ENCODE assay signal across 8 cellular contexts in the genomic region with DNA sequence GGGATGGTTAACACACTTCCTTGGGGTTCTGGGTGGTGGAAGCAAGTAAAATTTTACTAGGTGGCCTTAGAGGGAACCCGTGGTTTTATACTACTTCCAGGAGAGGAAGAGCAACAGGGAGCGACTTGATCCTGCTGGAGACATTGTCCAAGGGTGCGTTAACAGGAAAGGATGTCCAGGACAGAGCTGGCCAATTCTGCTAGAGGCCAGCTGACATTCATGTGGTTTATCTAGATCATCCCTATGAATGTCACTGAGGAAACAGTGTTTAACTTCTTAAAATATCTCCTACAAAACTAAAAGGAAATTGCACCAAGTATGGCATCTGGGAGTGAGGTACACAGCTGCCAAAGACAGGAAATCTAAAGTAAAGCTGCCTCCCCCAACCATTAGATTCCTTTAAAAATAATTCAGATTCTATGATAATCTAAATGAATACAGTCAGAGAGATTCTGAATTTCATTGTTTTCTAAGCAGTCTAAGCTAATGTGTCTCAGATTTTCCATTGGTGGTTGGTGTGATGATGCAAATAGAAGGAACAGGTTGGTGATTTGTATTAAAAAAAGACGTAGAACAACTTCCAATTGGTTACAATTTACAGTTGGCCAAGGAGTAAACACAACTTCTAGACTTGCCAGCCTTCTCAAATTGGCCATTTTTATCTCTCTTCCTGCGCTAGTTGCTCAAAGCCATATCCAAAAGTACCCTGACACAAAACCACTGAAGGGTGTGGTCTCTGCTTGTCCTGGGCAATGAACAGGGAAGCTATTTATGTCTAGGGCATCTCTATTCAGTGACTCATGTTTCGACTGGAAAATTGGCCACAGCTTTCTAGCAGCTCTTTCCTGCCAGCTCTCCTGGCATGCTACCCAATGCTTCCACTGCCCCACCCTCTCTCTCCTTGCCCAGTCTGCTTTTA.
DNase-seq lines count a peak whose midpoint lies in the region; ATAC-seq and TF ChIP-seq lines count a peak whose summit lies in the region.

No MANE protein-coding gene starts in this region.

- H3K4me3 ChIP-seq in SK-N-SH (ENCODE audit: low read depth in 2 of 2, low read length in 1 of 2), result no peak overlapping the region
- H3K4me3 ChIP-seq in gastroesophageal sphincter, result no peak overlapping the region

- peaks cover 16% of the 10 kb centered on the region for H3F3A ChIP-seq in SK-N-SH (replicated peaks; ENCODE audit: insufficient read depth)

- H4K20me1 ChIP-seq in SK-N-SH (ENCODE audit: insufficient read depth), result no peaks in the 10 kb centered on the region

- H2AFZ ChIP-seq in SK-N-SH (ENCODE audit: low read depth), result peak overlapping the region; percentile 35

- H3K27me3 ChIP-seq in SK-N-SH (ENCODE audit: insufficient read depth) (no peaks in the 10 kb centered on the region), gastroesophageal sphincter (no peaks in the 10 kb centered on the region)

- peaks cover 3% of the 10 kb centered on the region for H3K9me3 Mint-ChIP-seq in stimulated activated memory B cell treated with anti-CD40 and anti-IgM and Interleukin-4, amounts not matched to agents 10 μg/mL and 1 μg/mL and 100 μg/mL, for 72 hours
- H3K9me3 Mint-ChIP-seq in immature natural killer cell, result peaks cover 0 to 6% (median 0%) of the 10 kb centered on the region in 6 donors
- no peaks in the 10 kb centered on the region; the same call in 1 of the 2 replicates for H3K9me3 Mint-ChIP-seq in WTC11

- POLR2A ChIA-PET in SK-N-SH (lab: Yijun Ruan, JAX), result no interaction called here
- POLR2A ChIA-PET in WTC11 (lab: Charles Lee), result no interaction called here

- no peaks in the 10 kb centered on the region for H3K36me3 ChIP-seq in SK-N-SH (replicated peaks in 1 of 2; ENCODE audit: control insufficient read depth in 1 of 2, insufficient read depth in 2 of 2, low read length in 1 of 2)
- H3K36me3 ChIP-seq in gastroesophageal sphincter, result no peaks in the 10 kb centered on the region

- H3K27ac Mint-ChIP-seq in stimulated activated memory B cell treated with anti-CD40 and anti-IgM and Interleukin-4, amounts not matched to agents 10 μg/mL and 1 μg/mL and 100 μg/mL, for 72 hours, result peak overlapping the region; percentile 70
- H3K27ac Mint-ChIP-seq in immature natural killer cell (no peak overlapping the region), WTC11 (no peak overlapping the region)

- H3K27ac ChIP-seq in SK-N-SH (ENCODE audit: low read depth in 2 of 2, low read length in 1 of 2) (peak overlapping the region; percentile 47 to 64; a peak in 3 of 4 replicates), gastroesophageal sphincter (peak overlapping the region; percentile 12 to 53 (median 45))

- TF ChIP-seq RAD21 in SK-N-SH (IDR thresholded peaks at IDR 0.05; ENCODE audit: low read length), result no peak

- H3K9me2 ChIP-seq in SK-N-SH, result no peaks in the 10 kb centered on the region

- CTCF ChIA-PET in SK-N-SH (lab: Yijun Ruan, JAX), result interaction anchor here (0.5 kb wide), 1 partner anchor 808 kb away, joined by 4 read pairs; no protein-coding TSS in a partner anchor
- CTCF ChIA-PET in WTC11 (lab: Charles Lee), result no interaction called here

- no peaks in the 10 kb centered on the region for H3K27me3 Mint-ChIP-seq in stimulated activated memory B cell treated with anti-CD40 and anti-IgM and Interleukin-4, amounts not matched to agents 10 μg/mL and 1 μg/mL and 100 μg/mL, for 72 hours
- peaks cover 0 to 4% (median 1%) of the 10 kb centered on the region in 3 donors for H3K27me3 Mint-ChIP-seq in immature natural killer cell (ENCODE audit: low read depth in 3 of 3)
- no peaks in the 10 kb centered on the region for H3K27me3 Mint-ChIP-seq in WTC11 (ENCODE audit: low read depth)

- peak overlapping the region; percentile 53; the same call in 1 of the 2 replicates for H3K4me2 ChIP-seq in SK-N-SH

- 53% methylated on average over 6 of the region's 6 CpGs for WGBS in SK-N-SH (ENCODE audit: low lambda C conversion rate)
- 31 to 44% methylated on average over 3 to 6 of the region's 6 CpGs for WGBS in gastroesophageal sphincter (ENCODE audit: low coverage in 1 of 2), 2 donors

- peaks cover 0 to 4% of the 10 kb centered on the region in 2 experiments; a peak in 1 of 4 replicates for H3K4me1 ChIP-seq in SK-N-SH (ENCODE audit: control insufficient read depth in 1 of 2, insufficient read depth in 2 of 2, low read depth in 1 of 2, low read length in 1 of 2)
- peaks cover 0 to 17% (median 7%) of the 10 kb centered on the region in 3 donors for H3K4me1 ChIP-seq in gastroesophageal sphincter

- TF ChIP-seq EP300 in SK-N-SH (IDR thresholded peaks at IDR 0.05; ENCODE audit: borderline replicate concordance in 1 of 2, low read depth in 1 of 2, low read length in 1 of 2) (peak in 1 of 2 experiments; percentile 49; a peak in 1 of 4 replicates), gastroesophageal sphincter (IDR thresholded peaks at IDR 0.05) (no peak)

- ATAC-seq in gastroesophageal sphincter (peak; percentile 87), WTC11 (no peak), GM19397 (IDR thresholded peaks at IDR 0.05; ENCODE audit: unreplicated experiment) (no peak)
- ATAC-seq in stimulated activated memory B cell treated with anti-CD40 and anti-IgM and Interleukin-4, amounts not matched to agents 10 μg/mL and 1 μg/mL and 100 μg/mL, for 72 hours, result no peak

- no peaks in the 10 kb centered on the region for H3K9me3 ChIP-seq in SK-N-SH
- H3K9me3 ChIP-seq in gastroesophageal sphincter, result no peaks in the 10 kb centered on the region

- peak; percentile 16 for DNase-seq in HPDE6-E6E7 (ENCODE audit: extremely low spot score)
- no peak for DNase-seq in SK-N-SH
- DNase-seq in immature natural killer cell, result no peak
- no peak for DNase-seq in SIG-M5 (lab: John Stamatoyannopoulos, UW)
- no peak for DNase-seq in WTC11 (ENCODE audit: low spot score)

- H3K79me2 ChIP-seq in SK-N-SH (ENCODE audit: insufficient read depth), result no peaks in the 10 kb centered on the region

- no peak overlapping the region for H3K9ac ChIP-seq in SK-N-SH

- peaks cover 21% of the 10 kb centered on the region for H3K4me1 Mint-ChIP-seq in stimulated activated memory B cell treated with anti-CD40 and anti-IgM and Interleukin-4, amounts not matched to agents 10 μg/mL and 1 μg/mL and 100 μg/mL, for 72 hours
- H3K4me1 Mint-ChIP-seq in immature natural killer cell, result no peaks in the 10 kb centered on the region
- no peaks in the 10 kb centered on the region for H3K4me1 Mint-ChIP-seq in WTC11

- TF ChIP-seq CTCF in SK-N-SH (IDR thresholded peaks at IDR 0.05), result no peak
- TF ChIP-seq CTCF in gastroesophageal sphincter (IDR thresholded peaks at IDR 0.05), result no peak
- TF ChIP-seq CTCF in WTC11 (IDR thresholded peaks at IDR 0.05), result no peak

- no peak overlapping the region for H3K4me3 Mint-ChIP-seq in stimulated activated memory B cell treated with anti-CD40 and anti-IgM and Interleukin-4, amounts not matched to agents 10 μg/mL and 1 μg/mL and 100 μg/mL, for 72 hours
- H3K4me3 Mint-ChIP-seq in immature natural killer cell, result no peak overlapping the region
- H3K4me3 Mint-ChIP-seq in WTC11, result no peak overlapping the region

- no peak for TF ChIP-seq POLR2A in gastroesophageal sphincter (IDR thresholded peaks at IDR 0.05)

- H3K36me3 Mint-ChIP-seq in stimulated activated memory B cell treated with anti-CD40 and anti-IgM and Interleukin-4, amounts not matched to agents 10 μg/mL and 1 μg/mL and 100 μg/mL, for 72 hours, result peaks cover 5% of the 10 kb centered on the region
- H3K36me3 Mint-ChIP-seq in immature natural killer cell (peaks cover 0 to 10% (median 0%) of the 10 kb centered on the region in 3 donors), WTC11 (no peaks in the 10 kb centered on the region)

TF ChIP-seq in SK-N-SH, 30 proteins besides CTCF, POLR2A, EP300 and RAD21 (continues in another document):
- TF ChIP-seq MEF2A (IDR thresholded peaks at IDR 0.05; ENCODE audit: borderline replicate concordance, low read depth) (peak; percentile 53; the same call in 1 of the 2 replicates), CHD2 (IDR thresholded peaks at IDR 0.05; ENCODE audit: low read length, partially characterized antibody) (no peak), TCF12 (IDR thresholded peaks at IDR 0.05) (peak; percentile 54), NFIC (IDR thresholded peaks at IDR 0.05; ENCODE audit: borderline replicate concordance) (peak; percentile 71), JUND (IDR thresholded peaks at IDR 0.05) (peak; percentile 33; the same call in 1 of the 2 replicates), FOXM1 (IDR thresholded peaks at IDR 0.05; ENCODE audit: low read depth) (no peak), NRF1 (IDR thresholded peaks at IDR 0.05; ENCODE audit: low read depth, low read length) (no peak), RXRA (IDR thresholded peaks at IDR 0.05; ENCODE audit: borderline replicate concordance, low read depth) (no peak), GATA2 (CRISPR knock-in tag; IDR thresholded peaks at IDR 0.05) (no peak)
- TF ChIP-seq, protein P1, sequence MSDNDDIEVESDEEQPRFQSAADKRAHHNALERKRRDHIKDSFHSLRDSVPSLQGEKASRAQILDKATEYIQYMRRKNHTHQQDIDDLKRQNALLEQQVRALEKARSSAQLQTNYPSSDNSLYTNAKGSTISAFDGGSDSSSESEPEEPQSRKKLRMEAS (IDR thresholded peaks at IDR 0.05; ENCODE audit: low read depth), result no peak

TF ChIP-seq in WTC11, 78 proteins besides CTCF, POLR2A, EP300 and RAD21 (continues in another document):
- TF ChIP-seq IRF2 (CRISPR knock-in tag; IDR thresholded peaks at IDR 0.05; ENCODE audit: borderline replicate concordance, low read depth) (no peak), HMGA2 (CRISPR knock-in tag; IDR thresholded peaks at IDR 0.05) (no peak), PRRX2 (CRISPR knock-in tag; IDR thresholded peaks at IDR 0.05) (no peak), ZNF423 (CRISPR knock-in tag; IDR thresholded peaks at IDR 0.05) (no peak)
- TF ChIP-seq, protein P2, sequence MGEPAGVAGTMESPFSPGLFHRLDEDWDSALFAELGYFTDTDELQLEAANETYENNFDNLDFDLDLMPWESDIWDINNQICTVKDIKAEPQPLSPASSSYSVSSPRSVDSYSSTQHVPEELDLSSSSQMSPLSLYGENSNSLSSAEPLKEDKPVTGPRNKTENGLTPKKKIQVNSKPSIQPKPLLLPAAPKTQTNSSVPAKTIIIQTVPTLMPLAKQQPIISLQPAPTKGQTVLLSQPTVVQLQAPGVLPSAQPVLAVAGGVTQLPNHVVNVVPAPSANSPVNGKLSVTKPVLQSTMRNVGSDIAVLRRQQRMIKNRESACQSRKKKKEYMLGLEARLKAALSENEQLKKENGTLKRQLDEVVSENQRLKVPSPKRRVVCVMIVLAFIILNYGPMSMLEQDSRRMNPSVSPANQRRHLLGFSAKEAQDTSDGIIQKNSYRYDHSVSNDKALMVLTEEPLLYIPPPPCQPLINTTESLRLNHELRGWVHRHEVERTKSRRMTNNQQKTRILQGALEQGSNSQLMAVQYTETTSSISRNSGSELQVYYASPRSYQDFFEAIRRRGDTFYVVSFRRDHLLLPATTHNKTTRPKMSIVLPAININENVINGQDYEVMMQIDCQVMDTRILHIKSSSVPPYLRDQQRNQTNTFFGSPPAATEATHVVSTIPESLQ (CRISPR knock-in tag; IDR thresholded peaks at IDR 0.05), result no peak
